In the genomic region with DNA sequence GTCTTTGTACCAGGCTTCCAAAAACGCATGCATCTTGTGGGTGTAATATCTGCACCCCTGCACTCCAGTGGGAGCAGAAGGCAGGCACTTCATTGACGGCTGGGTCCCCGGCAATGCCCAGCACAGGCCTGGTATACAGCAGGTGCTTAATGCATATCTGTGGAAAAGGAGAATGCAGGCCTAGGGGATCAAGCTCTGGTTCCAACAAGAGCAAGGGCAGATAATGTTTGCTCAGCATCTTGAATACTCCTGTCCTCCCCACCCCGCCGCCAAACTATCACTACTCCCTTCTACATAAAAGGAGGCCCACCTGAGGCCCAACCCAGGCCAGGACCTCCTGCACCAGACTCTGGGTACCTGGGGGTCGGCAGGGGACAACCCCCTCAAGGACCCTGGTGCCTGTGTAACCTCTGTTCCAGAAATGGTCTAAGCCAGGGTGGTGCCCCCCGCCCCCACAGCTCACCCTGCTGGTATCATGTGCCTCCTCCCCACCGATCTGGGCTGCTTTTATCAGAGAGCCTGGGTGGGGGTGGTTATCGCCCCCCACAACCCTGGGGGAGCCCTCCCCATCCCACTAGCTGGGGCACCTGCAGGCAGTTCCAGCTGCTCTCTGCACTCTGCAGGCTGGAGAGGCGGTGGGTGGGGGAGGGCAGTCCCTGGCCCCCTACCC, we compare ENCODE assay signal across 9 cellular contexts. TPM values are rescaled to one million over a fixed set of nuclear protein-coding genes. Genes with fewer than 3 reads are reported as not detected.
DNase-seq lines count a peak whose midpoint lies in the region; ATAC-seq, FAIRE-seq and TF ChIP-seq lines count a peak whose summit lies in the region.
"Had no signal": no experiment of that assay in that cellular context is flagged by ENCODE, and none has a peak within 500 bp of the region (broad histone marks: within the 10 kb centered on the region; RNA-seq: fewer than 3 reads in every experiment).

No MANE protein-coding gene starts in this region.

- no peak overlapping the region for H3K18ac ChIP-seq in H1 (ENCODE audit: extremely low read depth, low read length)

- H3K9ac ChIP-seq in HCT116 (ENCODE audit: low read length) (peak overlapping the region; percentile 97; the same call in 1 of the 2 replicates), H1 (replicated peaks in 1 of 4; ENCODE audit: extremely low read depth in 1 of 4, low read depth in 3 of 4, low read length in 3 of 4) (no peak overlapping the region), skeletal muscle satellite cell (ENCODE audit: low read depth, low read length) (no peak overlapping the region)

- H2BK20ac ChIP-seq in H1 (ENCODE audit: low read length) = no peak overlapping the region

- FAIRE-seq in H1 (lab: Jason Lieb, UNC) = no peak

- no peak overlapping the region for H2BK15ac ChIP-seq in H1 (ENCODE audit: low read length)

- H2BK5ac ChIP-seq in H1 (ENCODE audit: low read depth, low read length) = no peak overlapping the region

- no peak overlapping the region for H3K23ac ChIP-seq in H1 (ENCODE audit: insufficient read length)

- peaks cover 12% of the 10 kb centered on the region; the same call in 1 of the 2 replicates for H3K23me2 ChIP-seq in H1 (ENCODE audit: low read depth, low read length)

- no peak overlapping the region for H4K91ac ChIP-seq in H1 (replicated peaks; ENCODE audit: insufficient read length, low read length)

- ATAC-seq in HCT116 = no peak

- H3K27me3 ChIP-seq in HCT116 (ENCODE audit: insufficient read depth, low read length) (no peaks in the 10 kb centered on the region), Peyer's patch (no peaks in the 10 kb centered on the region), H1 (replicated peaks in 1 of 4; ENCODE audit: control insufficient read depth in 3 of 4, extremely low read depth in 1 of 4, insufficient read depth in 3 of 4, low read length in 3 of 4) (peaks cover 0 to 15% (median 6%) of the 10 kb centered on the region in 4 experiments; a peak in 5 of 7 replicates), skeletal muscle satellite cell (ENCODE audit: control insufficient read depth, insufficient read depth, low read length) (no peaks in the 10 kb centered on the region)
- H3K27me3 ChIP-seq: ascending aorta had no signal

- no peaks in the 10 kb centered on the region for H3K9me2 ChIP-seq in HCT116 (ENCODE audit: insufficient read depth)

- peaks cover 7% of the 10 kb centered on the region; the same call in 1 of the 2 replicates for H4K20me1 ChIP-seq in HCT116 (ENCODE audit: insufficient read depth)
- peaks cover 39 to 49% of the 10 kb centered on the region in 2 experiments for H4K20me1 ChIP-seq in H1 (replicated peaks in 1 of 2; ENCODE audit: control insufficient read depth in 1 of 2, insufficient read depth in 2 of 2, low read length in 2 of 2)

- H2AFZ ChIP-seq in HCT116 (ENCODE audit: low read depth, low read length, poor library complexity, severe bottlenecking) = no peak overlapping the region
- H2AFZ ChIP-seq in H1 (ENCODE audit: low read length) = no peak overlapping the region

- WGBS in H1 (ENCODE audit: extremely low coverage in 1 of 2, insufficient coverage in 1 of 2, insufficient read length in 1 of 2, insufficient replicate concordance in 2 of 2, low coverage in 1 of 2, low lambda C conversion rate in 2 of 2, missing lambda C conversion rate in 1 of 2), 2 experiments = 72% methylated on average over 8 of the region's 10 CpGs; no CpG with 5 or more reads in 1 of the 2 experiments

- no peak overlapping the region for H3K14ac ChIP-seq in H1 (ENCODE audit: insufficient read length)

- DNase-seq in HCT116 (ENCODE audit: low read depth, low spot score) = no peak
- no peak for DNase-seq in Peyer's patch
- DNase-seq in H1 (ENCODE audit: low read depth in 1 of 2, low spot score in 2 of 2) = no peak
- DNase-seq in NCI-H226 = no peak
- DNase-seq in A172 (ENCODE audit: low spot score) = no peak
- DNase-seq in coronary artery (ENCODE audit: low spot score) = no peak
- DNase-seq: stimulated activated CD4-positive, alpha-beta T cell treated with anti-CD3 and anti-CD28 coated beads, Interleukin-4, amount 100 ng/mL, for 24 hours had no signal

- H3K4ac ChIP-seq in H1 (replicated peaks; ENCODE audit: insufficient read length, low read depth, low read length) = no peak overlapping the region

- H2BK120ac ChIP-seq in H1 (replicated peaks; ENCODE audit: low read depth, low read length) = no peak overlapping the region

- CTCF ChIA-PET in HCT116 (lab: Charles Lee) (no interaction called here), H1 (lab: Charles Lee; ENCODE audit: partially characterized antibody) (interaction anchor here (0.8 to 2.3 kb wide), 8 partner anchors 9 to 392 kb away, joined by 3 to 18 read pairs (median 6); a partner anchor contains a TSS)

- peak overlapping the region; percentile 12; the same call in 1 of the 2 replicates for H2BK12ac ChIP-seq in H1 (ENCODE audit: low read depth, low read length)

- intact Hi-C loops in HCT116 (cut with micrococcal nuclease) = no loop called here

- H3K4me1 ChIP-seq in HCT116 (ENCODE audit: control insufficient read depth in 1 of 2, insufficient read depth in 2 of 2, low read length in 2 of 2) = peaks cover 73 to 84% of the 10 kb centered on the region in 2 experiments
- peaks cover 26 to 79% (median 51%) of the 10 kb centered on the region in 4 donors for H3K4me1 ChIP-seq in Peyer's patch
- H3K4me1 ChIP-seq in H1 (replicated peaks in 1 of 4; ENCODE audit: control insufficient read depth in 3 of 4, insufficient read depth in 4 of 4, low read length in 3 of 4) = peaks cover 0 to 67% (median 54%) of the 10 kb centered on the region in 4 experiments; a peak in 6 of 7 replicates
- H3K4me1 ChIP-seq in skeletal muscle satellite cell (ENCODE audit: control insufficient read depth, insufficient read depth, low read length) = peaks cover 68% of the 10 kb centered on the region

- POLR2A ChIA-PET in HCT116 (lab: Charles Lee) = interaction anchor here (1.4 kb wide), 1 partner anchor 10 kb away, joined by 3 read pairs; a partner anchor contains a TSS
- POLR2A ChIA-PET in H1 (lab: Charles Lee; ENCODE audit: partially characterized antibody) = interaction anchor here (0.9 to 1.1 kb wide), 3 partner anchors 17 to 525 kb away, joined by 3 to 4 read pairs (median 3); no protein-coding TSS in a partner anchor

- H3K36me3 ChIP-seq in HCT116 (ENCODE audit: control insufficient read depth in 1 of 2, insufficient read depth in 2 of 2, low read length in 2 of 2) (peaks cover 0 to 12% of the 10 kb centered on the region in 2 experiments; a peak in 1 of 4 replicates), Peyer's patch (no peaks in the 10 kb centered on the region), H1 (ENCODE audit: control insufficient read depth in 2 of 4, insufficient read depth in 4 of 4, low read length in 3 of 4) (no peaks in the 10 kb centered on the region), skeletal muscle satellite cell (ENCODE audit: insufficient read depth, low read length) (no peaks in the 10 kb centered on the region)

- H3K4me3 ChIP-seq in HCT116 (replicated peaks in 1 of 2; ENCODE audit: low read depth in 1 of 2, low read length in 2 of 2) = no peak overlapping the region
- H3K4me3 ChIP-seq in Peyer's patch = peak overlapping the region in 2 of 4 donors; percentile 56 to 63
- H3K4me3 ChIP-seq in H1 (ENCODE audit: extremely low read depth in 1 of 4, insufficient read depth in 2 of 4, low read depth in 3 of 4, low read length in 4 of 4) = peak overlapping the region in 1 of 4 experiments; percentile 84; a peak in 1 of 8 replicates
- no peak overlapping the region for H3K4me3 ChIP-seq in skeletal muscle satellite cell (ENCODE audit: low read length)
- H3K4me3 ChIP-seq in coronary artery = no peak overlapping the region

- H3K56ac ChIP-seq in H1 (replicated peaks; ENCODE audit: insufficient read length, low read depth, low read length) = no peak overlapping the region

- BruUV-seq in HCT116 (replicated peaks; lab: Mats Ljungman, UMichigan) = no TSS peak

- TF ChIP-seq CTCF in HCT116 (IDR thresholded peaks at IDR 0.05 in 2 of 3, conservative IDR thresholded peaks at IDR 0.05 in 1 of 3; ENCODE audit: borderline replicate concordance in 1 of 3, insufficient read depth in 1 of 3, low read depth in 2 of 3, low read length in 2 of 3) (no peak), Peyer's patch (IDR thresholded peaks at IDR 0.05) (no peak), H1 (IDR thresholded peaks at IDR 0.05; ENCODE audit: control extremely low read depth in 1 of 3, insufficient read depth in 1 of 3, low read depth in 1 of 3, low read length in 3 of 3) (no peak), coronary artery (IDR thresholded peaks at IDR 0.05) (no peak)

- H4K5ac ChIP-seq in H1 (ENCODE audit: insufficient read length, low read depth, low read length) = no peak overlapping the region

- H3K9me3 ChIP-seq in HCT116 (ENCODE audit: control insufficient read depth in 1 of 2, insufficient read depth in 1 of 2, low read depth in 1 of 2, low read length in 2 of 2) = no peaks in the 10 kb centered on the region
- no peaks in the 10 kb centered on the region for H3K9me3 ChIP-seq in Peyer's patch
- no peaks in the 10 kb centered on the region for H3K9me3 ChIP-seq in H1 (ENCODE audit: insufficient read depth in 2 of 2, low read depth in 1 of 2, low read length in 1 of 2)
- H3K9me3 ChIP-seq in skeletal muscle satellite cell (replicated peaks; ENCODE audit: low read length) = no peaks in the 10 kb centered on the region
- H3K9me3 ChIP-seq: ascending aorta had no signal

- H3K27ac ChIP-seq in HCT116 (ENCODE audit: low read depth, low read length) (peak overlapping the region; percentile 62), Peyer's patch (peak overlapping the region; percentile 96 to 99 (median 98)), H1 (ENCODE audit: low read depth, low read length) (no peak overlapping the region), coronary artery (peak overlapping the region in 1 of 2 donors; percentile 90)

- H3K79me1 ChIP-seq in H1 (ENCODE audit: low read depth, low read length) = peaks cover 22% of the 10 kb centered on the region

- TF ChIP-seq POLR2A in HCT116 (IDR thresholded peaks at IDR 0.05; ENCODE audit: borderline replicate concordance, extremely low read depth, insufficient read depth, insufficient read length) (no peak), Peyer's patch (IDR thresholded peaks at IDR 0.05) (no peak), H1 (IDR thresholded peaks at IDR 0.05; ENCODE audit: control extremely low read depth in 1 of 2, low read depth in 2 of 2, low read length in 2 of 2) (no peak)

- H3K4me2 ChIP-seq in HCT116 (ENCODE audit: low read length) = peak overlapping the region; percentile 91
- peak overlapping the region; percentile 90 to 95; a peak in 2 of 4 replicates for H3K4me2 ChIP-seq in H1 (ENCODE audit: insufficient read depth in 1 of 2, low read depth in 2 of 2, low read length in 2 of 2)
- peak overlapping the region; percentile 97 for H3K4me2 ChIP-seq in skeletal muscle satellite cell (ENCODE audit: low read length)

- H2AK5ac ChIP-seq in H1 (ENCODE audit: low read depth, low read length) = no peak overlapping the region

- H3K79me2 ChIP-seq in HCT116 (ENCODE audit: insufficient read depth, low read length) = peaks cover 91% of the 10 kb centered on the region
- peaks cover 18 to 71% of the 10 kb centered on the region in 2 experiments; a peak in 3 of 4 replicates for H3K79me2 ChIP-seq in H1 (ENCODE audit: control insufficient read depth in 1 of 2, insufficient read depth in 2 of 2, low read length in 2 of 2)

- no peak for TF ChIP-seq EP300 in H1 (IDR thresholded peaks at IDR 0.05; ENCODE audit: borderline replicate concordance in 1 of 2, low read depth in 2 of 2, low read length in 2 of 2)

- no peak for TF ChIP-seq RAD21 in HCT116 (IDR thresholded peaks at IDR 0.05; ENCODE audit: low read depth)
- TF ChIP-seq RAD21 in H1 (IDR thresholded peaks at IDR 0.05 in 1 of 2, conservative IDR thresholded peaks at IDR 0.05 in 1 of 2; ENCODE audit: low read depth in 2 of 2, low read length in 2 of 2) = no peak

- no peak overlapping the region for H4K8ac ChIP-seq in H1 (ENCODE audit: extremely low read depth, insufficient read depth, low read length)

- RAD21 ChIA-PET in HCT116 (lab: Charles Lee; ENCODE audit: low non-redundant PET in 1 of 2, low total read pairs in 2 of 2, uncharacterized antibody in 2 of 2, unreplicated experiment in 2 of 2) = no interaction called here

RNA-seq across cellular contexts. Expression of a gene that starts 4.8 kb away (rescaled TPM):
- 64.3 TPM for total RNA-seq in HCT116 (2021; ENCODE audit: unreplicated experiment)
- 29.9 and 33.0 TPM in 2 replicates for polyA plus RNA-seq in HCT116 (2012)
- total RNA-seq in Peyer's patch = 10 to 100 TPM; 10.3 to 18.2 (median 14.8) TPM
- 45.9 and 53.2 TPM in 2 replicates for total RNA-seq in H1 (2021; fragmentation: NEBNext Ultra II Directional; extraction: Animal tissue kit (Norgen Biotek cat#: 25700))
- polyA plus RNA-seq in H1 (2011; rRNA removed) = 14.3 and 44.7 TPM in 2 replicates
- polyA plus RNA-seq in H1 (2011; cell fraction: cytosol; rRNA removed) = 15.0 TPM
- 29.0 TPM for polyA plus RNA-seq in H1 (2011; cell fraction: nucleus; rRNA removed)
- polyA plus RNA-seq in H1 (2012, experiment 1 of 2) = 15.6 to 26.7 TPM (median 23.8 TPM) in 4 replicates
- 21.5 TPM for polyA plus RNA-seq in H1 (2012, experiment 2 of 2)
- polyA plus RNA-seq in H1 (2013, experiment 1 of 2) = 27.2 TPM
- polyA plus RNA-seq in H1 (2013, experiment 2 of 2) = 28.5 TPM
- polyA minus RNA-seq in H1 (2011; rRNA and poly(A)+ RNA removed) = 1.1 and 2.2 TPM in 2 replicates
- 32.1 TPM for polyA minus RNA-seq in H1 (2011; cell fraction: cytosol; rRNA and poly(A)+ RNA removed)
- polyA minus RNA-seq in H1 (2011; cell fraction: nucleus; rRNA and poly(A)+ RNA removed) = 10.4 TPM
- total RNA-seq in skeletal muscle satellite cell (2012; rRNA removed) = 12.9 and 13.2 TPM in 2 replicates
- 8.2 and 11.5 TPM in 2 replicates for total RNA-seq in A172 (2014; rRNA removed; shearing (Covaris generic))

RNA-seq across cellular contexts. Expression of a gene that starts 10.3 kb away (rescaled TPM):
- total RNA-seq in HCT116 (2021; ENCODE audit: unreplicated experiment) (52.2 TPM), Peyer's patch (100 to 1,000 TPM in 1 of 4 donors, 10 to 100 TPM in 3; 47.0 to 101 (median 57.2) TPM)
- polyA plus RNA-seq in HCT116 (2012) = 37.4 and 54.0 TPM in 2 replicates
- 42.4 and 44.3 TPM in 2 replicates for total RNA-seq in H1 (2021; fragmentation: NEBNext Ultra II Directional; extraction: Animal tissue kit (Norgen Biotek cat#: 25700))
- polyA plus RNA-seq in H1 (2011; rRNA removed) = 44.3 and 69.6 TPM in 2 replicates
- polyA plus RNA-seq in H1 (2011; cell fraction: cytosol; rRNA removed) = 21.3 TPM
- 69.2 TPM for polyA plus RNA-seq in H1 (2011; cell fraction: nucleus; rRNA removed)
- polyA plus RNA-seq in H1 (2012, experiment 1 of 2) = 35.1 to 44.9 TPM (median 43.7 TPM) in 4 replicates
- polyA plus RNA-seq in H1 (2012, experiment 2 of 2) = 33.4 TPM
- polyA plus RNA-seq in H1 (2013, experiment 1 of 2) = 22.8 TPM
- polyA plus RNA-seq in H1 (2013, experiment 2 of 2) = 21.3 TPM
- polyA minus RNA-seq in H1 (2011; rRNA and poly(A)+ RNA removed) = 18.8 and 19.5 TPM in 2 replicates
- polyA minus RNA-seq in H1 (2011; cell fraction: cytosol; rRNA and poly(A)+ RNA removed) = 24.8 TPM
- 20.1 TPM for polyA minus RNA-seq in H1 (2011; cell fraction: nucleus; rRNA and poly(A)+ RNA removed)
- 10.7 and 13.7 TPM in 2 replicates for total RNA-seq in skeletal muscle satellite cell (2012; rRNA removed)
- total RNA-seq in A172 (2014; rRNA removed; shearing (Covaris generic)) = 8.0 and 30.4 TPM in 2 replicates

RNA-seq across cellular contexts. Expression of a gene that starts 26.7 kb away (rescaled TPM):
- 68.2 TPM for total RNA-seq in HCT116 (2021; ENCODE audit: unreplicated experiment)
- polyA plus RNA-seq in HCT116 (2012) = 39.6 and 42.3 TPM in 2 replicates
- total RNA-seq in Peyer's patch = 10 to 100 TPM; 52.0 to 95.9 (median 68.4) TPM
- 41.2 and 45.3 TPM in 2 replicates for total RNA-seq in H1 (2021; fragmentation: NEBNext Ultra II Directional; extraction: Animal tissue kit (Norgen Biotek cat#: 25700))
- polyA plus RNA-seq in H1 (2011; rRNA removed) = 87.4 and 98.0 TPM in 2 replicates
- polyA plus RNA-seq in H1 (2011; cell fraction: cytosol; rRNA removed) = 60.4 TPM
- 86.1 TPM for polyA plus RNA-seq in H1 (2011; cell fraction: nucleus; rRNA removed)
- polyA plus RNA-seq in H1 (2012, experiment 1 of 2) = 15.8 to 35.0 TPM (median 33.1 TPM) in 4 replicates
- 33.7 TPM for polyA plus RNA-seq in H1 (2012, experiment 2 of 2)
- 35.1 TPM for polyA plus RNA-seq in H1 (2013, experiment 1 of 2)
- 34.7 TPM for polyA plus RNA-seq in H1 (2013, experiment 2 of 2)
- 8.1 and 11.4 TPM in 2 replicates for polyA minus RNA-seq in H1 (2011; rRNA and poly(A)+ RNA removed)
- 24.5 TPM for polyA minus RNA-seq in H1 (2011; cell fraction: cytosol; rRNA and poly(A)+ RNA removed)
- 18.1 TPM for polyA minus RNA-seq in H1 (2011; cell fraction: nucleus; rRNA and poly(A)+ RNA removed)
- 61.8 and 64.4 TPM in 2 replicates for total RNA-seq in skeletal muscle satellite cell (2012; rRNA removed)
- 72.6 and 120 TPM in 2 replicates for total RNA-seq in A172 (2014; rRNA removed; shearing (Covaris generic))

RNA-seq across cellular contexts. Expression of a gene that starts 46.5 kb away (rescaled TPM):
- 17.0 TPM for total RNA-seq in HCT116 (2021; ENCODE audit: unreplicated experiment)
- polyA plus RNA-seq in HCT116 (2012) = 15.6 and 16.5 TPM in 2 replicates
- total RNA-seq in Peyer's patch = 1 to 10 TPM in 1 of 4 donors, under 1 TPM in 2, not detected in 1; 0.35 to 4.5 (median 0.94) TPM
- total RNA-seq in H1 (2021; fragmentation: NEBNext Ultra II Directional; extraction: Animal tissue kit (Norgen Biotek cat#: 25700)) = 2.9 and 4.1 TPM in 2 replicates
- polyA plus RNA-seq in H1 (2011; rRNA removed) = 9.3 and 10.0 TPM in 2 replicates
- 9.1 TPM for polyA plus RNA-seq in H1 (2011; cell fraction: cytosol; rRNA removed)
- polyA plus RNA-seq in H1 (2011; cell fraction: nucleus; rRNA removed) = 19.8 TPM
- polyA plus RNA-seq in H1 (2012, experiment 1 of 2) = 4.2 to 8.7 TPM (median 7.7 TPM) in 4 replicates
- 4.7 TPM for polyA plus RNA-seq in H1 (2012, experiment 2 of 2)
- polyA plus RNA-seq in H1 (2013, experiment 1 of 2) = 5.4 TPM
- 4.9 TPM for polyA plus RNA-seq in H1 (2013, experiment 2 of 2)
- 4.7 and 7.9 TPM in 2 replicates for polyA minus RNA-seq in H1 (2011; rRNA and poly(A)+ RNA removed)
- 5.4 TPM for polyA minus RNA-seq in H1 (2011; cell fraction: cytosol; rRNA and poly(A)+ RNA removed)
- 5.2 TPM for polyA minus RNA-seq in H1 (2011; cell fraction: nucleus; rRNA and poly(A)+ RNA removed)
- total RNA-seq in skeletal muscle satellite cell (2012; rRNA removed) = 0.76 and 0.87 TPM in 2 replicates
- total RNA-seq in A172 (2014; rRNA removed; shearing (Covaris generic)) = 8.6 and 12.4 TPM in 2 replicates

RNA-seq across cellular contexts. Expression of a gene that starts 46.7 kb away (rescaled TPM):
- 15.9 TPM for total RNA-seq in HCT116 (2021; ENCODE audit: unreplicated experiment)
- 6.2 and 7.5 TPM in 2 replicates for polyA plus RNA-seq in HCT116 (2012)
- 10 to 100 TPM; 18.2 to 33.3 (median 23.8) TPM for total RNA-seq in Peyer's patch
- 10.2 and 10.8 TPM in 2 replicates for total RNA-seq in H1 (2021; fragmentation: NEBNext Ultra II Directional; extraction: Animal tissue kit (Norgen Biotek cat#: 25700))
- 5.4 and 9.8 TPM in 2 replicates for polyA plus RNA-seq in H1 (2011; rRNA removed)
- polyA plus RNA-seq in H1 (2011; cell fraction: cytosol; rRNA removed) = 3.8 TPM
- 8.3 TPM for polyA plus RNA-seq in H1 (2011; cell fraction: nucleus; rRNA removed)
- polyA plus RNA-seq in H1 (2012, experiment 1 of 2) = 2.4 to 6.3 TPM (median 5.5 TPM) in 4 replicates
- 4.1 TPM for polyA plus RNA-seq in H1 (2012, experiment 2 of 2)
- polyA plus RNA-seq in H1 (2013, experiment 1 of 2) = 7.0 TPM
- 6.6 TPM for polyA plus RNA-seq in H1 (2013, experiment 2 of 2)
- 1.0 TPM in 1 of 2 replicates, not detected in the other for polyA minus RNA-seq in H1 (2011; rRNA and poly(A)+ RNA removed)
- polyA minus RNA-seq in H1 (2011; cell fraction: cytosol; rRNA and poly(A)+ RNA removed) = 7.4 TPM
- 7.8 TPM for polyA minus RNA-seq in H1 (2011; cell fraction: nucleus; rRNA and poly(A)+ RNA removed)
- 3.3 and 3.5 TPM in 2 replicates for total RNA-seq in skeletal muscle satellite cell (2012; rRNA removed)
- total RNA-seq in A172 (2014; rRNA removed; shearing (Covaris generic)) = 2.3 and 3.7 TPM in 2 replicates
